Comparison of ENCODE assay signal across 21 cellular contexts in genomic region chr1:53114581-53115400, GRCh38. TPM values are rescaled to one million over a fixed set of nuclear protein-coding genes. Genes with fewer than 3 reads are reported as not detected.
DNase-seq lines count a peak whose midpoint lies in the region; ATAC-seq and TF ChIP-seq lines count a peak whose summit lies in the region.
"Had no signal": no experiment of that assay in that cellular context is flagged by ENCODE, and none has a peak within 500 bp of the region (broad histone marks: within the 10 kb centered on the region; RNA-seq: fewer than 3 reads in every experiment).

No MANE protein-coding gene starts in this region.

- H3K9ac ChIP-seq in adipocyte (ENCODE audit: low read length): peak overlapping the region; percentile 14

- intact Hi-C loops in Right ventricle myocardium superior (cut with DNase I): no loop called here
- intact Hi-C loops in heart right ventricle (cut with DNase I): no loop called here

- H3K4me3 Mint-ChIP-seq in nephron progenitor cell: no peak overlapping the region
- no peak overlapping the region for H3K4me3 Mint-ChIP-seq in stimulated activated effector memory CD8-positive, alpha-beta T cell treated with anti-CD3 and anti-CD28 coated beads, Interleukin-12 subunit alpha, Interleukin-12 subunit beta, amount 100 ng/mL, for 72 hours
- H3K4me3 Mint-ChIP-seq: CD14-positive monocyte had no signal

- peaks cover 54% of the 10 kb centered on the region for H3K4me1 Mint-ChIP-seq in nephron progenitor cell
- peaks cover 15% of the 10 kb centered on the region for H3K4me1 Mint-ChIP-seq in stimulated activated effector memory CD8-positive, alpha-beta T cell treated with anti-CD3 and anti-CD28 coated beads, Interleukin-12 subunit alpha, Interleukin-12 subunit beta, amount 100 ng/mL, for 72 hours

- H3K36me3 ChIP-seq in heart right ventricle (no peaks in the 10 kb centered on the region), adipocyte (ENCODE audit: control insufficient read depth, insufficient read depth, low read length, severe bottlenecking) (no peaks in the 10 kb centered on the region)

- TF ChIP-seq CTCF in heart right ventricle (IDR thresholded peaks at IDR 0.05) (no peak), nephron progenitor cell (IDR thresholded peaks at IDR 0.05) (no peak)

- H3K4me3 ChIP-seq in heart right ventricle (no peak overlapping the region), adipocyte (ENCODE audit: low read length) (no peak overlapping the region)

- peaks cover 10% of the 10 kb centered on the region for H3K27me3 Mint-ChIP-seq in nephron progenitor cell (ENCODE audit: low read depth, poor library complexity)

- peak; percentile 25 for DNase-seq in Right ventricle myocardium superior
- DNase-seq in heart right ventricle: no peak
- no peak for DNase-seq in adipocyte (ENCODE audit: low read depth)
- DNase-seq in nephron progenitor cell: no peak
- no peak for DNase-seq in stimulated activated effector memory CD8-positive, alpha-beta T cell treated with anti-CD3 and anti-CD28 coated beads, Interleukin-12 subunit alpha, Interleukin-12 subunit beta, amount 100 ng/mL, for 72 hours (ENCODE audit: low spot score in 2 of 2)
- no peak for DNase-seq in NCI-H2227 (lab: John Stamatoyannopoulos, UW; ENCODE audit: unreplicated experiment)
- no peak for DNase-seq in stimulated activated CD4-positive, alpha-beta T cell treated with anti-CD3 and anti-CD28 coated beads, Interleukin-2, amount 100 ng/mL, for 24 hours
- DNase-seq: DND-41; NCI-H1105; NCI-H2081; NCI-H2171 treated with DMSO at 0.1 percent for 48 hours; NCI-H748 treated with DMSO at 0.1 percent for 48 hours; NK-92 treated with Interleukin-12 subunit alpha and Interleukin-12 subunit beta, amount 100 ng/mL, for 24 hours; OCI-M1; SHP77 treated with DMSO at 0.1 percent for 48 hours had no signal

- H3K36me3 Mint-ChIP-seq in nephron progenitor cell (ENCODE audit: low read depth): no peaks in the 10 kb centered on the region
- H3K36me3 Mint-ChIP-seq in stimulated activated effector memory CD8-positive, alpha-beta T cell treated with anti-CD3 and anti-CD28 coated beads, Interleukin-12 subunit alpha, Interleukin-12 subunit beta, amount 100 ng/mL, for 72 hours: no peaks in the 10 kb centered on the region
- H3K36me3 Mint-ChIP-seq: CD14-positive monocyte had no signal

- 94 to 95% methylated on average over 23 to 24 of the region's 24 CpGs for WGBS in heart right ventricle, 2 donors

- peak overlapping the region; percentile 45 for H3K27ac Mint-ChIP-seq in nephron progenitor cell
- H3K27ac Mint-ChIP-seq in stimulated activated effector memory CD8-positive, alpha-beta T cell treated with anti-CD3 and anti-CD28 coated beads, Interleukin-12 subunit alpha, Interleukin-12 subunit beta, amount 100 ng/mL, for 72 hours: peak overlapping the region; percentile 78

- no peaks in the 10 kb centered on the region for H3K27me3 ChIP-seq in heart right ventricle
- H3K27me3 ChIP-seq in adipocyte (replicated peaks; ENCODE audit: control insufficient read depth, insufficient read depth, low read length): no peaks in the 10 kb centered on the region

- ATAC-seq in Right ventricle myocardium superior (ENCODE audit: poor library complexity): no peak
- ATAC-seq in heart right ventricle: no peak
- no peak for ATAC-seq in stimulated activated effector memory CD8-positive, alpha-beta T cell treated with anti-CD3 and anti-CD28 coated beads, Interleukin-12 subunit alpha, Interleukin-12 subunit beta, amount 100 ng/mL, for 72 hours
- ATAC-seq in GM18907 (IDR thresholded peaks at IDR 0.05; ENCODE audit: unreplicated experiment): no peak
- ATAC-seq: HCT116 had no signal

- H3K4me1 ChIP-seq in heart right ventricle: peaks cover 2 to 31% (median 13%) of the 10 kb centered on the region in 9 donors
- H3K4me1 ChIP-seq in adipocyte (ENCODE audit: control insufficient read depth, insufficient read depth, low read length): peaks cover 37% of the 10 kb centered on the region

- H3K9me3 ChIP-seq in heart right ventricle: peaks cover 0 to 9% (median 0%) of the 10 kb centered on the region in 11 donors
- peaks cover 20% of the 10 kb centered on the region for H3K9me3 ChIP-seq in adipocyte (ENCODE audit: control insufficient read depth, low read length)

- no peaks in the 10 kb centered on the region for H3K9me3 Mint-ChIP-seq in nephron progenitor cell
- no peaks in the 10 kb centered on the region for H3K9me3 Mint-ChIP-seq in stimulated activated effector memory CD8-positive, alpha-beta T cell treated with anti-CD3 and anti-CD28 coated beads, Interleukin-12 subunit alpha, Interleukin-12 subunit beta, amount 100 ng/mL, for 72 hours

- H3K27ac ChIP-seq in heart right ventricle: no peak overlapping the region
- H3K27ac ChIP-seq: 22Rv1 had no signal

RNA-seq across cellular contexts. Expression of gene SLC1A7, which starts 27.6 kb away (rescaled TPM):
- total RNA-seq in Right ventricle myocardium superior (0.08 TPM), heart right ventricle (1 to 10 TPM in 1 of 10 donors, under 1 TPM in 9; 0.12 to 2.0 (median 0.42) TPM)
- polyA plus RNA-seq in heart right ventricle: under 1 TPM; 0.04 to 0.66 TPM
- total RNA-seq: NCI-H460, RPMI7951 had no signal
- polyA plus RNA-seq: CD14-positive monocyte had no signal

RNA-seq across cellular contexts. Expression of gene PODN, which starts 52.8 kb away (rescaled TPM):
- total RNA-seq in Right ventricle myocardium superior (30.1 TPM), heart right ventricle (10 to 100 TPM; 11.2 to 27.4 (median 15.4) TPM)
- 10 to 100 TPM; 11.4 to 17.3 TPM for polyA plus RNA-seq in heart right ventricle
- total RNA-seq: NCI-H460 had no signal
- polyA plus RNA-seq: CD14-positive monocyte had no signal
